3 cellular contexts compared by ENCODE assay signal in genomic region chr2:53863538-53864227, GRCh38.
TF ChIP-seq lines count a peak whose summit lies in the region.

No MANE protein-coding gene starts in this region.

TF ChIP-seq in liver, 16 proteins besides CTCF, POLR2A, EP300 and RAD21:
- TF ChIP-seq HNF4A (conservative IDR thresholded peaks at IDR 0.05), result peak; percentile 16 to 59
- TF ChIP-seq SP1 (IDR thresholded peaks at IDR 0.05), result peak; percentile 38
- TF ChIP-seq RXRA (IDR thresholded peaks at IDR 0.05), result peak; percentile 60 to 79
- peak; percentile 45 for TF ChIP-seq YY1 (IDR thresholded peaks at IDR 0.05)
- no peak for TF ChIP-seq ATF3 (IDR thresholded peaks at IDR 0.05)
TF ChIP-seq in liver: peak in this region for 4.

TF ChIP-seq in HepG2, 621 proteins besides CTCF, POLR2A, EP300 and RAD21:
- TF ChIP-seq ZNF430 (CRISPR knock-in tag; IDR thresholded peaks at IDR 0.05), result no peak
- no peak for TF ChIP-seq TFDP1 (CRISPR knock-in tag; IDR thresholded peaks at IDR 0.05; ENCODE audit: borderline replicate concordance)
- no peak for TF ChIP-seq ZNF782 (CRISPR knock-in tag; IDR thresholded peaks at IDR 0.05; ENCODE audit: borderline replicate concordance)
- TF ChIP-seq ZNF816 (CRISPR knock-in tag; IDR thresholded peaks at IDR 0.05; ENCODE audit: borderline replicate concordance), result no peak
- TF ChIP-seq ZMYM3 (CRISPR knock-in tag; IDR thresholded peaks at IDR 0.05), result no peak
- no peak for TF ChIP-seq JUNB (CRISPR knock-in tag; IDR thresholded peaks at IDR 0.05; ENCODE audit: borderline replicate concordance)
- TF ChIP-seq ZNF883 (CRISPR knock-in tag; IDR thresholded peaks at IDR 0.05; ENCODE audit: not compliant biosample characterization), result no peak
- no peak for TF ChIP-seq ZC3H4 (CRISPR knock-in tag; IDR thresholded peaks at IDR 0.05; ENCODE audit: borderline replicate concordance)
- TF ChIP-seq MAZ (IDR thresholded peaks at IDR 0.05; ENCODE audit: borderline replicate concordance, low read depth, low read length), result no peak
- no peak for TF ChIP-seq MAZ (CRISPR knock-in tag; IDR thresholded peaks at IDR 0.05; ENCODE audit: low read depth)
- no peak for TF ChIP-seq ZFP37 (CRISPR knock-in tag; IDR thresholded peaks at IDR 0.05; ENCODE audit: borderline replicate concordance)
- no peak for TF ChIP-seq ZNF503 (CRISPR knock-in tag; IDR thresholded peaks at IDR 0.05)
- no peak for TF ChIP-seq ZBTB40 (IDR thresholded peaks at IDR 0.05)
- TF ChIP-seq ZBTB40 (CRISPR knock-in tag; IDR thresholded peaks at IDR 0.05), result no peak
- TF ChIP-seq TBX2 (CRISPR knock-in tag; IDR thresholded peaks at IDR 0.05; ENCODE audit: borderline replicate concordance), result no peak
- no peak for TF ChIP-seq ZBTB3 (CRISPR knock-in tag; IDR thresholded peaks at IDR 0.05; ENCODE audit: borderline replicate concordance, low read depth)

TF ChIP-seq in SK-N-SH, 30 proteins besides CTCF, POLR2A, EP300 and RAD21:
- no peak for TF ChIP-seq NRF1 (IDR thresholded peaks at IDR 0.05; ENCODE audit: low read depth, low read length)
- no peak for TF ChIP-seq REST (IDR thresholded peaks at IDR 0.05; ENCODE audit: low read depth, low read length)
- 0 out of 2 replicates have a peak, but pooled peaks have one; percentile 25 for TF ChIP-seq MXI1 (IDR thresholded peaks at IDR 0.05; ENCODE audit: low read depth, low read length)
- TF ChIP-seq RCOR1 (IDR thresholded peaks at IDR 0.05; ENCODE audit: low read length), result peak; percentile 70
- TF ChIP-seq PBX3 (IDR thresholded peaks at IDR 0.05), result no peak
- no peak for TF ChIP-seq GABPA (IDR thresholded peaks at IDR 0.05; ENCODE audit: low read depth)
- no peak for TF ChIP-seq NFIC (IDR thresholded peaks at IDR 0.05; ENCODE audit: borderline replicate concordance)
- TF ChIP-seq ELF1 (IDR thresholded peaks at IDR 0.05), result no peak
- peak; percentile 63 for TF ChIP-seq GATA2 (CRISPR knock-in tag; IDR thresholded peaks at IDR 0.05)
- TF ChIP-seq CHD2 (IDR thresholded peaks at IDR 0.05; ENCODE audit: low read length, partially characterized antibody), result peak; percentile 46
